Comparison of ENCODE assay signal across 14 cellular contexts in genomic region chr6:34308483-34308882, GRCh38. TPM values are rescaled to one million over a fixed set of nuclear protein-coding genes. Genes with fewer than 3 reads are reported as not detected.
DNase-seq lines count a peak whose midpoint lies in the region; ATAC-seq, FAIRE-seq and TF ChIP-seq lines count a peak whose summit lies in the region.
"Had no signal": no experiment of that assay in that cellular context is flagged by ENCODE, and none has a peak within 500 bp of the region (broad histone marks: within the 10 kb centered on the region; RNA-seq: fewer than 3 reads in every experiment).

No MANE protein-coding gene starts in this region.

- WGBS in HepG2 (ENCODE audit: low lambda C conversion rate), result 98% methylated on average over 2 of the region's 2 CpGs
- WGBS in psoas muscle, 3 donors, result 92 to 96% (median 95%) methylated on average over 2 of the region's 2 CpGs
- no CpG with 5 or more reads among the region's 2 CpGs for WGBS in trophoblast cell (ENCODE audit: extremely low coverage, insufficient coverage, insufficient read length)

- H3K27me3 Mint-ChIP-seq in Calu3 (ENCODE audit: unreplicated experiment), result no peaks in the 10 kb centered on the region
- H3K27me3 Mint-ChIP-seq: B cell; CD4-positive, alpha-beta T cell had no signal

- BruUV-seq in Calu3 (replicated peaks; lab: Mats Ljungman, UMichigan), result no TSS peak
- BruUV-seq in HepG2 (replicated peaks; lab: Mats Ljungman, UMichigan), result no TSS peak

- POLR2A ChIA-PET in HepG2 (lab: Yijun Ruan, JAX), result no interaction called here

- TF ChIP-seq EP300 in HepG2 (IDR thresholded peaks at IDR 0.05; ENCODE audit: low read depth in 2 of 2, low read length in 2 of 2) (no peak), HepG2 (CRISPR knock-in tag; IDR thresholded peaks at IDR 0.05; ENCODE audit: borderline replicate concordance) (no peak)

- no peak overlapping the region for H2BK120ac ChIP-seq in trophoblast cell (ENCODE audit: insufficient read depth, low read length, poor library complexity)

- H4K91ac ChIP-seq in trophoblast cell (ENCODE audit: low read depth, low read length), result no peak overlapping the region

- no peak overlapping the region for H3K4me3 ChIP-seq in HepG2 (replicated peaks in 1 of 3; ENCODE audit: insufficient read depth in 1 of 3, low read depth in 2 of 3, low read length in 3 of 3)
- H3K4me3 ChIP-seq in psoas muscle, result no peak overlapping the region
- H3K4me3 ChIP-seq in trophoblast cell (ENCODE audit: low read depth, low read length), result no peak overlapping the region

- no peaks in the 10 kb centered on the region for H3K36me3 Mint-ChIP-seq in Calu3 (ENCODE audit: insufficient read depth, unreplicated experiment)

- no peak overlapping the region for H2AK5ac ChIP-seq in trophoblast cell (ENCODE audit: low read length)

- H2AFZ ChIP-seq in HepG2 (ENCODE audit: low read length) (no peak overlapping the region), trophoblast cell (ENCODE audit: insufficient read depth, low read length, poor library complexity) (no peak overlapping the region)

- no peak overlapping the region for H4K8ac ChIP-seq in trophoblast cell (ENCODE audit: low read depth, low read length)

- CTCF ChIA-PET in Calu3 (lab: Charles Lee), result interaction anchor here (0.6 to 0.7 kb wide), 3 partner anchors 124 to 1607 kb away, joined by 3 to 4 read pairs (median 3); no protein-coding TSS in a partner anchor
- CTCF ChIA-PET in HepG2 (lab: Yijun Ruan, JAX; ENCODE audit: low intra/inter-chr PET ratio, low total read pairs), result no interaction called here

- TF ChIP-seq RAD21 in HepG2 (CRISPR knock-in tag; IDR thresholded peaks at IDR 0.05), result no peak

- H3K27ac ChIP-seq in HepG2 (ENCODE audit: extremely low read length, insufficient read depth, low read length) (no peak overlapping the region), psoas muscle (peak overlapping the region; percentile 8), trophoblast cell (ENCODE audit: low read depth, low read length) (no peak overlapping the region)

- intact Hi-C loops in Calu3 (cut with micrococcal nuclease; ENCODE audit: unreplicated experiment) (no loop called here), HepG2 (cut with micrococcal nuclease; ENCODE audit: unreplicated experiment) (no loop called here), psoas muscle (cut with DNase I) (no loop called here)

- no peak overlapping the region for H3K14ac ChIP-seq in trophoblast cell (ENCODE audit: low read length)

- H3K23ac ChIP-seq in trophoblast cell (ENCODE audit: low read length), result no peak overlapping the region

- H3K27me3 ChIP-seq in HepG2 (ENCODE audit: control insufficient read depth in 1 of 2, insufficient read depth in 2 of 2, low read length in 2 of 2), result no peaks in the 10 kb centered on the region
- H3K27me3 ChIP-seq in psoas muscle (ENCODE audit: insufficient read depth in 3 of 3, low read length in 2 of 3), result no peaks in the 10 kb centered on the region
- H3K27me3 ChIP-seq in trophoblast cell (ENCODE audit: insufficient read depth, low read length), result no peaks in the 10 kb centered on the region

- FAIRE-seq in H54 (lab: Jason Lieb, UNC), result peak; percentile 65
- no peak for FAIRE-seq in HepG2 (lab: Jason Lieb, UNC)

- H3K36me3 ChIP-seq in HepG2 (replicated peaks in 1 of 2; ENCODE audit: control insufficient read depth in 1 of 2, insufficient read depth in 2 of 2, low read length in 2 of 2) (peaks cover 0 to 6% of the 10 kb centered on the region in 2 experiments; a peak in 2 of 5 replicates), psoas muscle (ENCODE audit: insufficient read depth in 1 of 2, low read depth in 1 of 2) (no peaks in the 10 kb centered on the region), trophoblast cell (ENCODE audit: control insufficient read depth in 1 of 2, insufficient read depth in 2 of 2, low read length in 2 of 2) (peaks cover 0 to 2% of the 10 kb centered on the region in 2 experiments)

- H3K4me1 ChIP-seq in HepG2 (ENCODE audit: insufficient read depth, low read length), result peaks cover 17% of the 10 kb centered on the region
- H3K4me1 ChIP-seq in psoas muscle, result peaks cover 40% of the 10 kb centered on the region
- H3K4me1 ChIP-seq in trophoblast cell (ENCODE audit: control insufficient read depth in 1 of 2, insufficient read depth in 2 of 2, low read length in 2 of 2), result no peaks in the 10 kb centered on the region

- H4K20me1 ChIP-seq in HepG2 (ENCODE audit: insufficient read depth, low read length), result 0 out of 2 replicates have a peak, but pooled peaks cover 3% of the 10 kb centered on the region

- TF ChIP-seq CTCF in Calu3 (IDR thresholded peaks at IDR 0.05; ENCODE audit: unreplicated experiment) (no peak), HepG2 (CRISPR knock-in tag; IDR thresholded peaks at IDR 0.05) (no peak), psoas muscle (IDR thresholded peaks at IDR 0.05) (no peak)

- H4K12ac ChIP-seq in trophoblast cell (ENCODE audit: low read depth, low read length), result no peak overlapping the region

- TF ChIP-seq POLR2A in H54 (IDR thresholded peaks at IDR 0.05; ENCODE audit: low read depth, low read length) (no peak), HepG2 (IDR thresholded peaks at IDR 0.05; ENCODE audit: insufficient read depth in 1 of 2, low read depth in 2 of 2, low read length in 2 of 2) (no peak)

- in situ Hi-C loops in HepG2 (cut with HindIII; ENCODE audit: extremely low pct_ligation_motif_present, low pct_unique_long_range_greater_than_20kb), result no loop called here

- H3K9me3 Mint-ChIP-seq in Calu3 (ENCODE audit: low read depth, unreplicated experiment), result no peaks in the 10 kb centered on the region
- H3K9me3 Mint-ChIP-seq: CD4-positive, alpha-beta T cell had no signal

- ATAC-seq in HepG2, result no peak
- ATAC-seq in psoas muscle, result peak in 2 of 4 donors; percentile 7 to 12

- H2BK5ac ChIP-seq in trophoblast cell (ENCODE audit: low read depth, low read length, poor library complexity), result no peak overlapping the region

- H3K9ac ChIP-seq in HepG2 (ENCODE audit: insufficient read depth, low read depth, low read length), result no peak overlapping the region
- H3K9ac ChIP-seq in trophoblast cell (ENCODE audit: low read length), result no peak overlapping the region

- H3K27ac Mint-ChIP-seq in Calu3 (ENCODE audit: unreplicated experiment), result peak overlapping the region; percentile 0
- H3K27ac Mint-ChIP-seq: B cell; CD4-positive, alpha-beta T cell had no signal

- H3K79me2 ChIP-seq in HepG2 (ENCODE audit: insufficient read depth, low read length), result peaks cover 25% of the 10 kb centered on the region
- no peaks in the 10 kb centered on the region for H3K79me2 ChIP-seq in trophoblast cell (ENCODE audit: control insufficient read depth, insufficient read depth, low read length, poor library complexity)

- no peak overlapping the region for H3K4me2 ChIP-seq in HepG2 (ENCODE audit: low read depth, low read length)
- no peak overlapping the region for H3K4me2 ChIP-seq in trophoblast cell (ENCODE audit: low read length)

- no peak overlapping the region for H3K4me3 Mint-ChIP-seq in Calu3 (ENCODE audit: low read depth, unreplicated experiment)
- H3K4me3 Mint-ChIP-seq: B cell; CD4-positive, alpha-beta T cell had no signal

- DNase-seq in Calu3 (no peak), H54 (ENCODE audit: insufficient read length, low spot score) (no peak), HepG2 (ENCODE audit: low spot score) (no peak), psoas muscle (no peak), iPS-NIHi11 (ENCODE audit: low spot score) (no peak), RKO (ENCODE audit: low spot score) (no peak), anterior cingulate cortex (lab: John Stamatoyannopoulos, UW) (no peak), trophoblast cell (no peak)
- DNase-seq: C1 segment of cervical spinal cord; CD4-positive, alpha-beta T cell; DND-41; GDM1; IMR-90 had no signal

- H2BK12ac ChIP-seq in trophoblast cell (ENCODE audit: low read length), result no peak overlapping the region

- no peak overlapping the region for H3K18ac ChIP-seq in trophoblast cell (ENCODE audit: low read length)

- H3K79me1 ChIP-seq in trophoblast cell (ENCODE audit: low read length), result no peaks in the 10 kb centered on the region

- H3K4me1 Mint-ChIP-seq in Calu3 (ENCODE audit: low read depth, unreplicated experiment), result peaks cover 36% of the 10 kb centered on the region

- no peak overlapping the region for H3K4ac ChIP-seq in trophoblast cell (ENCODE audit: low read depth, low read length)

- H3K9me3 ChIP-seq in HepG2 (ENCODE audit: low read length), result no peaks in the 10 kb centered on the region
- H3K9me3 ChIP-seq in psoas muscle, result no peaks in the 10 kb centered on the region
- H3K9me3 ChIP-seq in trophoblast cell (ENCODE audit: insufficient read depth, low read depth, low read length), result no peaks in the 10 kb centered on the region

RNA-seq across cellular contexts. Expression of gene SMIM29, which starts 59.7 kb away (rescaled TPM):
- 59.2 and 68.6 TPM in 2 replicates for total RNA-seq in Calu3 (2022)
- total RNA-seq in HepG2 (2016; rRNA removed; fragmentation: Illumina TruSeq; extraction: Trizol), result 11.2 and 15.3 TPM in 2 replicates
- 78.6 and 81.3 TPM in 2 replicates for total RNA-seq in HepG2 (2016; cell fraction: cytosol; rRNA removed; fragmentation: Illumina TruSeq; extraction: Trizol; ENCODE audit: low read depth)
- 9.2 and 15.5 TPM in 2 replicates for total RNA-seq in HepG2 (2016; cell fraction: insoluble cytoplasmic fraction; rRNA removed; fragmentation: Illumina TruSeq; extraction: Trizol)
- total RNA-seq in HepG2 (2016; cell fraction: membrane; rRNA removed; fragmentation: Illumina TruSeq; extraction: Trizol), result 58.3 and 62.1 TPM in 2 replicates
- total RNA-seq in HepG2 (2016; cell fraction: nucleus; rRNA removed; fragmentation: Illumina TruSeq; extraction: Trizol), result 7.2 and 10.1 TPM in 2 replicates
- polyA plus RNA-seq in HepG2 (2011; rRNA removed), result 8.8 and 11.9 TPM in 2 replicates
- polyA plus RNA-seq in HepG2 (2011; cell fraction: cytosol; rRNA removed), result 9.0 and 13.2 TPM in 2 replicates
- polyA plus RNA-seq in HepG2 (2011; cell fraction: nucleus; rRNA removed), result 14.4 and 18.0 TPM in 2 replicates
- 3.4 and 5.5 TPM in 2 replicates for polyA plus RNA-seq in HepG2 (2012)
- polyA plus RNA-seq in HepG2 (2016; cell fraction: cytosol; fragmentation: Illumina TruSeq; extraction: Trizol; ENCODE audit: low read depth), result 91.0 and 94.0 TPM in 2 replicates
- polyA plus RNA-seq in HepG2 (2016; cell fraction: insoluble cytoplasmic fraction; fragmentation: Illumina TruSeq; extraction: Trizol; ENCODE audit: low read depth), result 9.6 and 11.4 TPM in 2 replicates
- polyA plus RNA-seq in HepG2 (2016; cell fraction: membrane; fragmentation: Illumina TruSeq; extraction: Trizol; ENCODE audit: low read depth), result 61.6 and 63.3 TPM in 2 replicates
- polyA plus RNA-seq in HepG2 (2016; cell fraction: nucleus; fragmentation: Illumina TruSeq; extraction: Trizol; ENCODE audit: insufficient read depth, low read depth), result 13.3 and 16.8 TPM in 2 replicates
- polyA minus RNA-seq in HepG2 (2011; rRNA and poly(A)+ RNA removed; ENCODE audit: low replicate concordance), result 13.5 and 15.5 TPM in 2 replicates
- polyA minus RNA-seq in HepG2 (2011; cell fraction: cytosol; rRNA and poly(A)+ RNA removed), result 3.9 and 4.0 TPM in 2 replicates
- polyA minus RNA-seq in HepG2 (2011; cell fraction: nucleus; rRNA and poly(A)+ RNA removed), result 5.6 and 6.4 TPM in 2 replicates
- total RNA-seq in psoas muscle, result 10 to 100 TPM; 14.4 to 59.4 (median 31.5) TPM
- polyA plus RNA-seq in psoas muscle, result 100 to 1,000 TPM in 1 of 3 donors, 10 to 100 TPM in 2; 24.6 to 100 (median 44.1) TPM
- polyA plus RNA-seq in trophoblast cell (2013), result 10.3 and 11.5 TPM in 2 replicates
